ENCODE assay signal across 8 cellular contexts in genomic region chr2:221571391-221572179, GRCh38. TPM values are rescaled to one million over a fixed set of nuclear protein-coding genes. Genes with fewer than 3 reads are reported as not detected.
DNase-seq lines count a peak whose midpoint lies in the region; ATAC-seq lines count a peak whose summit lies in the region.

No MANE protein-coding gene starts in this region.

- DNase-seq in ACHN (peak; percentile 49), cerebellum (ENCODE audit: low spot score) (peak; percentile 44), kidney tubule cell (ENCODE audit: low spot score) (peak; percentile 24), globus pallidus (ENCODE audit: low spot score) (no peak)
- no peak for DNase-seq in T-helper 2 cell treated with Interferon-gamma antibody and Interleukin-4, amounts not matched to agents 5 μg/mL and 100 μg/mL, for 36 hours (ENCODE audit: low spot score)
- peak; percentile 17 for DNase-seq in stimulated activated CD4-positive, alpha-beta T cell treated with anti-CD3 and anti-CD28 coated beads, Interleukin-4, amount 100 ng/mL, for 24 hours

- H3K27ac Mint-ChIP-seq in T-helper 2 cell treated with Interferon-gamma antibody and Interleukin-4, amounts not matched to agents 5 μg/mL and 100 μg/mL, for 36 hours = no peak overlapping the region

- peaks cover 2% of the 10 kb centered on the region for H3K36me3 Mint-ChIP-seq in T-helper 2 cell treated with Interferon-gamma antibody and Interleukin-4, amounts not matched to agents 5 μg/mL and 100 μg/mL, for 36 hours (ENCODE audit: low read depth)

- H3K4me1 Mint-ChIP-seq in T-helper 2 cell treated with Interferon-gamma antibody and Interleukin-4, amounts not matched to agents 5 μg/mL and 100 μg/mL, for 36 hours (ENCODE audit: low read depth) = peaks cover 28% of the 10 kb centered on the region

- peak overlapping the region; percentile 79 for H3K4me3 Mint-ChIP-seq in T-helper 2 cell treated with Interferon-gamma antibody and Interleukin-4, amounts not matched to agents 5 μg/mL and 100 μg/mL, for 36 hours

- H3K9me3 Mint-ChIP-seq in T-helper 2 cell treated with Interferon-gamma antibody and Interleukin-4, amounts not matched to agents 5 μg/mL and 100 μg/mL, for 36 hours = no peaks in the 10 kb centered on the region

- peak; percentile 12 for ATAC-seq in GM18907 (IDR thresholded peaks at IDR 0.05; ENCODE audit: unreplicated experiment)
- ATAC-seq in HG03108 (IDR thresholded peaks at IDR 0.05; ENCODE audit: unreplicated experiment) = peak; percentile 0

- H3K27me3 Mint-ChIP-seq in T-helper 2 cell treated with Interferon-gamma antibody and Interleukin-4, amounts not matched to agents 5 μg/mL and 100 μg/mL, for 36 hours (ENCODE audit: low read depth) = peaks cover 82% of the 10 kb centered on the region

- in situ Hi-C loops in ACHN (cut with HindIII; ENCODE audit: low pct_ligation_motif_present, low pct_unique_long_range_greater_than_20kb, low sequenced_read_pairs) = no loop called here

RNA-seq across cellular contexts. Expression of gene EPHA4, which starts 0.5 kb away (rescaled TPM):
- 84.7 TPM for total RNA-seq in cerebellum

Comparison
In these comparisons a context has a peak if more than half of its experiments do, and no peak if none do; other contexts are left out.
1. DNase-seq: peak in ACHN (single experiment), cerebellum (single experiment), kidney tubule cell (single experiment) and stimulated activated CD4-positive, alpha-beta T cell treated with anti-CD3 and anti-CD28 coated beads, Interleukin-4, amount 100 ng/mL, for 24 hours (single experiment); none in T-helper 2 cell treated with Interferon-gamma antibody and Interleukin-4, amounts not matched to agents 5 μg/mL and 100 μg/mL, for 36 hours (single experiment) and globus pallidus (single experiment).